ENCODE assay signal across 16 cellular contexts in the genomic region with DNA sequence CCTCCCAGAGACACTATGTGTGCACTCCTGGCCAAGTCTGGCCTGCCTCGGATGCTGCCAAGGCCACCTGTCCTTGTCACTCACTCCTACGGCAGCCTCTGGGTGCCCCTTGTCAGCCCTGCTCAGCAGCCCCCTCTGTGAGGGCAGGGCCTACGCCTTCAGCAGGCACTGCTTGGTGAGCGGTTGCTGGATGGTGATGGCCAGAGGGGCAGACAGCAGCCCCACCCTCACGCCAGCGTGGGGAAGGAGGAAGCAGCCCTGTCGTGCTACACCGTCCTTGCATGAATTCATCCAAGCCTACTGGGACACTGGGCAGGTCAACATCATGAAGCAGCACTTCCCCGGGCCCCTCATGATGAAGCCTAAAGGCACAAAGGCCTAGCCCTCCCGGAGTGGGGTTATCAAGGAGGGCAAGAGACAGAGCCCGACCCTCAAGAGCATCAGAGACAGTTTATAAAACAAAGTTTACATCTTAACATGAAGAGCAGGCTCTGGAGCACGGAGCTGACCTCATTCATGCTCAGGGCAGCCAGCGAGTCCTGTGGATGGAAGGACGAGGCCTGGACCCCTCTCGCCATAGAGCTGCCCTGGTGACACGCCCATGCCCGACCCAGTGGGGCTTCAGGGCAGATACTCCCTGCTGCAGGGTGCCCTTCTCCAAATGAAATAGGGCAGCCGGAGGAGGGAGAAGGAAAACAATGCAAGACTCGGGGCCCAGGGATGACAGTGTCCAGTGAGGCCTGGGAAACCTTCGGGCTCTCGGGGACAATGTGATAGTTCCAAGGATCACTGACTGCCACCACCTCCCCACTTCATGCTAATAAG. TPM values are rescaled to one million over a fixed set of nuclear protein-coding genes. Genes with fewer than 3 reads are reported as not detected.
DNase-seq lines count a peak whose midpoint lies in the region; ATAC-seq, FAIRE-seq and TF ChIP-seq lines count a peak whose summit lies in the region.
"Had no signal": no experiment of that assay in that cellular context is flagged by ENCODE, and none has a peak within 500 bp of the region (broad histone marks: within the 10 kb centered on the region; RNA-seq: fewer than 3 reads in every experiment).

No MANE protein-coding gene starts in this region.

- H3K9me3 Mint-ChIP-seq in CD8-positive, alpha-beta memory T cell: no peaks in the 10 kb centered on the region
- H3K9me3 Mint-ChIP-seq: H9 had no signal

- H3K27ac ChIP-seq in psoas muscle (peak overlapping the region; percentile 43), testis (no peak overlapping the region)
- H3K27ac ChIP-seq in CD8-positive, alpha-beta memory T cell (ENCODE audit: low read depth, low read length): no peak overlapping the region
- H3K27ac ChIP-seq: C4-2B, PC-9 had no signal

- no peaks in the 10 kb centered on the region for H3K36me3 Mint-ChIP-seq in CD8-positive, alpha-beta memory T cell

- H3K27ac Mint-ChIP-seq in CD8-positive, alpha-beta memory T cell: no peak overlapping the region
- H3K27ac Mint-ChIP-seq: H9 had no signal

- TF ChIP-seq CTCF in psoas muscle (IDR thresholded peaks at IDR 0.05) (no peak), testis (IDR thresholded peaks at IDR 0.05) (no peak)

- H3K36me3 ChIP-seq in psoas muscle (ENCODE audit: insufficient read depth in 1 of 2, low read depth in 1 of 2) (peaks cover 0 to 16% of the 10 kb centered on the region in 2 donors), testis (ENCODE audit: low read depth, missing control alignments) (no peaks in the 10 kb centered on the region)
- no peaks in the 10 kb centered on the region for H3K36me3 ChIP-seq in CD8-positive, alpha-beta memory T cell (ENCODE audit: insufficient read depth, low read length)

- WGBS in psoas muscle, 3 donors: 61 to 71% (median 61%) methylated on average over 18 to 21 of the region's 21 CpGs
- 68 to 79% methylated on average over 16 to 21 of the region's 21 CpGs for WGBS in testis, 2 donors

- CTCF ChIA-PET in CD8-positive, alpha-beta memory T cell (lab: Charles Lee): no interaction called here

- H3K27me3 ChIP-seq in psoas muscle (ENCODE audit: insufficient read depth in 3 of 3, low read length in 2 of 3) (no peaks in the 10 kb centered on the region), testis (no peaks in the 10 kb centered on the region)
- H3K27me3 ChIP-seq in CD8-positive, alpha-beta memory T cell (ENCODE audit: insufficient read depth, low read length, poor library complexity, severe bottlenecking): no peaks in the 10 kb centered on the region

- no peak for FAIRE-seq in frontal cortex (lab: Jason Lieb, UNC)
- FAIRE-seq: GM12878, GM18507 had no signal

- intact Hi-C loops in psoas muscle (cut with DNase I) (no loop called here), testis (cut with DNase I; ENCODE audit: low total_unique reads) (no loop called here)

- no peak for TF ChIP-seq POLR2A in testis (IDR thresholded peaks at IDR 0.05)

- peak; percentile 66 to 83 (median 80) for ATAC-seq in psoas muscle

- peaks cover 0 to 2% (median 0%) of the 10 kb centered on the region in 3 donors for H3K4me1 Mint-ChIP-seq in CD8-positive, alpha-beta memory T cell

- H3K27me3 Mint-ChIP-seq in CD8-positive, alpha-beta memory T cell: peaks cover 3 to 11% of the 10 kb centered on the region in 2 donors

- DNase-seq in activated CD8-positive, alpha-beta memory T cell treated with anti-CD3 and anti-CD28 coated beads, Interleukin-2, amount 50 U/mL, for 48 hours: peak; percentile 43
- no peak for DNase-seq in activated CD8-positive, alpha-beta memory T cell treated with anti-CD3 and anti-CD28 coated beads for 24 hours
- peak; percentile 39 for DNase-seq in islet precursor cell
- DNase-seq in psoas muscle: peak in 1 of 2 donors; percentile 40
- DNase-seq in testis: peak; percentile 12
- DNase-seq in CD8-positive, alpha-beta memory T cell: no peak
- no peak for DNase-seq in frontal cortex (ENCODE audit: low spot score in 2 of 2)
- no peak for DNase-seq in activated CD4-positive, alpha-beta T cell treated with anti-CD3 and anti-CD28 coated beads for 4 hours
- DNase-seq: H9, NCI-H1092 treated with DMSO at 0.1 percent for 48 hours, NCI-H1694, PC-9 had no signal

- H3K4me3 Mint-ChIP-seq in CD8-positive, alpha-beta memory T cell: no peak overlapping the region
- H3K4me3 Mint-ChIP-seq: H9 had no signal

- H3K9me3 ChIP-seq in psoas muscle (no peaks in the 10 kb centered on the region), testis (no peaks in the 10 kb centered on the region)
- H3K9me3 ChIP-seq in CD8-positive, alpha-beta memory T cell (ENCODE audit: low read length): no peaks in the 10 kb centered on the region

- H3K4me1 ChIP-seq in psoas muscle (peaks cover 14% of the 10 kb centered on the region), testis (no peaks in the 10 kb centered on the region)
- no peaks in the 10 kb centered on the region for H3K4me1 ChIP-seq in CD8-positive, alpha-beta memory T cell (ENCODE audit: insufficient read depth, low read length)

- POLR2A ChIA-PET in CD8-positive, alpha-beta memory T cell (lab: Charles Lee): no interaction called here

- no peak overlapping the region for H3K4me3 ChIP-seq in psoas muscle
- H3K4me3 ChIP-seq in testis: no peak overlapping the region
- H3K4me3 ChIP-seq in CD8-positive, alpha-beta memory T cell (ENCODE audit: low read length): no peak overlapping the region
- H3K4me3 ChIP-seq: GM12878, PC-9 had no signal

RNA-seq across cellular contexts. Expression of gene CHDH, which starts 25.3 kb away (rescaled TPM):
- 1 to 10 TPM; 1.8 to 6.1 (median 3.5) TPM for total RNA-seq in psoas muscle
- 1 to 10 TPM in 2 of 3 donors, under 1 TPM in 1; 0.29 to 2.0 (median 1.1) TPM for polyA plus RNA-seq in psoas muscle
- 10 to 100 TPM; 28.1 to 41.4 TPM for total RNA-seq in testis
- polyA plus RNA-seq in testis (ENCODE audit: insufficient read depth, low read depth, low replicate concordance): 13.5 TPM
- total RNA-seq in CD8-positive, alpha-beta memory T cell: under 1 TPM; 0.42 to 0.71 TPM
- polyA plus RNA-seq in CD8-positive, alpha-beta memory T cell: not detected
- 1.2 TPM for total RNA-seq in frontal cortex
- total RNA-seq: PC-9 had no signal

RNA-seq across cellular contexts. Expression of gene IL17RB, which starts 25.4 kb away (rescaled TPM):
- total RNA-seq in psoas muscle: 1 to 10 TPM in 1 of 4 donors, under 1 TPM in 3; 0.34 to 1.3 (median 0.71) TPM
- 1 to 10 TPM in 1 of 3 donors, under 1 TPM in 2; 0.08 to 1.3 (median 0.96) TPM for polyA plus RNA-seq in psoas muscle
- 10 to 100 TPM in 1 of 2 donors, 1 to 10 TPM in 1; 9.5 to 17.5 TPM for total RNA-seq in testis
- 5.8 TPM for polyA plus RNA-seq in testis (ENCODE audit: insufficient read depth, low read depth, low replicate concordance)
- total RNA-seq in CD8-positive, alpha-beta memory T cell: 1 to 10 TPM; 1.2 to 2.1 TPM
- 0.98 TPM for polyA plus RNA-seq in CD8-positive, alpha-beta memory T cell
- 1.6 TPM for total RNA-seq in frontal cortex
- total RNA-seq: A172, PC-9 had no signal

Comparison
In these comparisons a context has a peak if more than half of its experiments do, and no peak if none do; other contexts are left out.
1. DNase-seq: peak in activated CD8-positive, alpha-beta memory T cell treated with anti-CD3 and anti-CD28 coated beads, Interleukin-2, amount 50 U/mL, for 48 hours (single experiment), islet precursor cell (single experiment) and testis (single experiment); none in activated CD8-positive, alpha-beta memory T cell treated with anti-CD3 and anti-CD28 coated beads for 24 hours (single experiment), CD8-positive, alpha-beta memory T cell (0 of 5), frontal cortex (0 of 2) and activated CD4-positive, alpha-beta T cell treated with anti-CD3 and anti-CD28 coated beads for 4 hours (0 of 2).
2. RNA of gene CHDH, which starts 25.3 kb away (total RNA-seq): 28.1 to 41.4 TPM in testis; 1.8 to 6.1 TPM in psoas muscle, 1.2 TPM in frontal cortex (single experiment) and 0.42 to 0.71 TPM in CD8-positive, alpha-beta memory T cell; every median in the first group is over 4 times any median in the second.